Comparison of ENCODE assay signal across 9 cellular contexts in genomic region chr6:113632220-113632864, GRCh38.
A peak's percentile ranks its signal among the peaks of the same experiment; 100 is the strongest.
DNase-seq lines count a peak whose midpoint lies in the region; ATAC-seq, FAIRE-seq and TF ChIP-seq lines count a peak whose summit lies in the region.
"Had no signal": no experiment of that assay in that cellular context is flagged by ENCODE, and none has a peak within 500 bp of the region (broad histone marks: within the 10 kb centered on the region; RNA-seq: fewer than 3 reads in every experiment).

No MANE protein-coding gene starts in this region.

- H2AK5ac ChIP-seq in mesendoderm (ENCODE audit: low read length) = no peak overlapping the region

- H3K27ac ChIP-seq in OCI-LY3 (ENCODE audit: low read length) (peak overlapping the region; percentile 99), mesendoderm (ENCODE audit: low read depth, low read length) (no peak overlapping the region)
- H3K27ac ChIP-seq: C4-2B had no signal

- WGBS in mesendoderm (ENCODE audit: extremely low coverage, insufficient coverage, low lambda C conversion rate) = no CpG with 5 or more reads among the region's 8 CpGs

- peak overlapping the region; percentile 41 to 46 for H3K4me3 Mint-ChIP-seq in stimulated activated naive CD8-positive, alpha-beta T cell treated with anti-CD3 and anti-CD28 coated beads, Interleukin-15, amount 100 ng/mL, for 72 hours

- H4K5ac ChIP-seq in mesendoderm (ENCODE audit: low read length) = no peak overlapping the region

- H3K36me3 ChIP-seq in OCI-LY3 (replicated peaks; ENCODE audit: low read depth, low read length) = no peaks in the 10 kb centered on the region
- H3K36me3 ChIP-seq in bronchial epithelial cell (ENCODE audit: control insufficient read depth, insufficient read depth, low read length) = no peaks in the 10 kb centered on the region
- no peaks in the 10 kb centered on the region for H3K36me3 ChIP-seq in mesendoderm (ENCODE audit: control insufficient read depth, insufficient read depth, low read length)

- peak overlapping the region; percentile 4; the same call in 1 of the 2 replicates for H2AFZ ChIP-seq in OCI-LY3 (ENCODE audit: low read depth, low read length)

- H3K9me3 Mint-ChIP-seq in stimulated activated naive CD8-positive, alpha-beta T cell treated with anti-CD3 and anti-CD28 coated beads, Interleukin-15, amount 100 ng/mL, for 72 hours = no peaks in the 10 kb centered on the region

- no peak overlapping the region for H3K18ac ChIP-seq in mesendoderm (ENCODE audit: low read length)

- H3K4me1 ChIP-seq in OCI-LY3 (ENCODE audit: low read length) (peaks cover 90% of the 10 kb centered on the region), mesendoderm (ENCODE audit: control insufficient read depth, low read depth, low read length) (no peaks in the 10 kb centered on the region)

- no peaks in the 10 kb centered on the region for H3K79me1 ChIP-seq in mesendoderm (ENCODE audit: low read length)

- peak overlapping the region; percentile 90 for H3K4me2 ChIP-seq in OCI-LY3 (ENCODE audit: low read length)
- H3K4me2 ChIP-seq in mesendoderm (ENCODE audit: low read length) = no peak overlapping the region

- peaks cover 56% of the 10 kb centered on the region for H3K4me1 Mint-ChIP-seq in stimulated activated naive CD8-positive, alpha-beta T cell treated with anti-CD3 and anti-CD28 coated beads, Interleukin-15, amount 100 ng/mL, for 72 hours

- peak; percentile 27 for ATAC-seq in HG02852 (IDR thresholded peaks at IDR 0.05; ENCODE audit: unreplicated experiment)
- ATAC-seq in stimulated activated naive CD8-positive, alpha-beta T cell treated with anti-CD3 and anti-CD28 coated beads, Interleukin-15, amount 100 ng/mL, for 72 hours = peak; percentile 65

- no peak overlapping the region for H2BK120ac ChIP-seq in mesendoderm (ENCODE audit: low read depth, low read length)

- peak; percentile 98 for FAIRE-seq in bronchial epithelial cell (lab: Jason Lieb, UNC)

- H3K9me3 ChIP-seq in OCI-LY3 (ENCODE audit: insufficient read depth, low read length) = no peaks in the 10 kb centered on the region

- H2BK5ac ChIP-seq in mesendoderm (ENCODE audit: low read length) = no peak overlapping the region

- H3K23ac ChIP-seq in mesendoderm (ENCODE audit: low read length) = no peak overlapping the region

- H3K9ac ChIP-seq in OCI-LY3 (ENCODE audit: low read length) (peak overlapping the region; percentile 84), mesendoderm (ENCODE audit: low read length) (no peak overlapping the region)

- H3K27ac Mint-ChIP-seq in stimulated activated naive CD8-positive, alpha-beta T cell treated with anti-CD3 and anti-CD28 coated beads, Interleukin-15, amount 100 ng/mL, for 72 hours = peak overlapping the region; percentile 32 to 75

- H3K79me2 ChIP-seq in OCI-LY3 (ENCODE audit: low read length) = peaks cover 8% of the 10 kb centered on the region
- no peaks in the 10 kb centered on the region for H3K79me2 ChIP-seq in mesendoderm (ENCODE audit: control insufficient read depth, insufficient read depth, low read length)

- H3K27me3 Mint-ChIP-seq in stimulated activated naive CD8-positive, alpha-beta T cell treated with anti-CD3 and anti-CD28 coated beads, Interleukin-15, amount 100 ng/mL, for 72 hours = peaks cover 50% of the 10 kb centered on the region

- H4K20me1 ChIP-seq in OCI-LY3 (ENCODE audit: insufficient read depth, low read length) = no peaks in the 10 kb centered on the region

- H3K27me3 ChIP-seq in OCI-LY3 (ENCODE audit: low read depth, low read length) (no peaks in the 10 kb centered on the region), bronchial epithelial cell (ENCODE audit: control insufficient read depth, insufficient read depth, low read length) (no peaks in the 10 kb centered on the region), mesendoderm (ENCODE audit: insufficient read depth, low read length, poor library complexity) (no peaks in the 10 kb centered on the region)

- peak overlapping the region; percentile 69 for H3K4me3 ChIP-seq in OCI-LY3 (ENCODE audit: low read length)
- H3K4me3 ChIP-seq in bronchial epithelial cell (ENCODE audit: low read depth, low read length) = peak overlapping the region; percentile 27
- H3K4me3 ChIP-seq in mesendoderm (ENCODE audit: low read length) = no peak overlapping the region

- no peak overlapping the region for H2BK15ac ChIP-seq in mesendoderm (replicated peaks; ENCODE audit: low read depth)

- H3K4ac ChIP-seq in mesendoderm (ENCODE audit: low read depth, low read length) = no peak overlapping the region

- peak; percentile 7 for DNase-seq in activated CD4-positive, CD25-positive, alpha-beta regulatory T cell treated with anti-CD3 and anti-CD28 coated beads, Interleukin-2, amount 50 U/mL, for 16 hours (ENCODE audit: low read depth, low spot score)
- DNase-seq in activated CD4-positive, CD25-positive, alpha-beta regulatory T cell (lab: John Stamatoyannopoulos, UW) = no peak
- peak; percentile 100 for DNase-seq in bronchial epithelial cell (ENCODE audit: low read depth)
- peak; percentile 38 for DNase-seq in mesendoderm
- peak; percentile 15 to 53 for DNase-seq in stimulated activated naive CD8-positive, alpha-beta T cell treated with anti-CD3 and anti-CD28 coated beads, Interleukin-15, amount 100 ng/mL, for 72 hours
- DNase-seq in midbrain (lab: John Stamatoyannopoulos, UW) = no peak

- no peak overlapping the region for H4K8ac ChIP-seq in mesendoderm (ENCODE audit: low read depth, low read length)

- TF ChIP-seq CTCF in OCI-LY3 (IDR thresholded peaks at IDR 0.05; ENCODE audit: low read depth, low read length) (no peak), bronchial epithelial cell (IDR thresholded peaks at IDR 0.05; ENCODE audit: insufficient read depth, low read length, severe bottlenecking) (no peak)

- H3K56ac ChIP-seq in mesendoderm (ENCODE audit: low read length) = no peak overlapping the region

Comparison
In these comparisons a context has a peak if more than half of its experiments do, and no peak if none do; other contexts are left out.
1. DNase-seq: peak in activated CD4-positive, CD25-positive, alpha-beta regulatory T cell treated with anti-CD3 and anti-CD28 coated beads, Interleukin-2, amount 50 U/mL, for 16 hours (single experiment), bronchial epithelial cell (single experiment), mesendoderm (single experiment) and stimulated activated naive CD8-positive, alpha-beta T cell treated with anti-CD3 and anti-CD28 coated beads, Interleukin-15, amount 100 ng/mL, for 72 hours (2 of 2); none in activated CD4-positive, CD25-positive, alpha-beta regulatory T cell (0 of 4) and midbrain (single experiment).